In genomic region chr15:59274126-59274970, GRCh38 we compare ENCODE assay signal across 9 cellular contexts.
DNase-seq lines count a peak whose midpoint lies in the region; ATAC-seq, FAIRE-seq and TF ChIP-seq lines count a peak whose summit lies in the region.
"Had no signal": no experiment of that assay in that cellular context is flagged by ENCODE, and none has a peak within 500 bp of the region (broad histone marks: within the 10 kb centered on the region; RNA-seq: fewer than 3 reads in every experiment).

No MANE protein-coding gene starts in this region.

- in situ Hi-C loops in astrocyte of the spinal cord (cut with HindIII; ENCODE audit: low sequenced_read_pairs), result no loop called here

- FAIRE-seq in GM12891 (lab: Jason Lieb, UNC), result peak; percentile 86

- TF ChIP-seq CTCF in astrocyte of the spinal cord (IDR thresholded peaks at IDR 0.05; ENCODE audit: low read depth, low read length), result no peak

- ATAC-seq in GM19397 (IDR thresholded peaks at IDR 0.05; ENCODE audit: unreplicated experiment), result no peak
- no peak for ATAC-seq in GM21390 (IDR thresholded peaks at IDR 0.05; ENCODE audit: unreplicated experiment)
- no peak for ATAC-seq in HG03520 (IDR thresholded peaks at IDR 0.05; ENCODE audit: unreplicated experiment)

- DNase-seq in GM12891 (ENCODE audit: insufficient read length, low spot score) (no peak), MV-4-11 (lab: John Stamatoyannopoulos, UW) (peak; percentile 86), astrocyte of the spinal cord (ENCODE audit: low read depth, low spot score) (peak; percentile 83), non-pigmented ciliary epithelial cell (ENCODE audit: low read depth) (peak; percentile 48), DMS 273 (lab: John Stamatoyannopoulos, UW; ENCODE audit: unreplicated experiment) (no peak)
- DNase-seq: NCI-H1417 had no signal

- no peak overlapping the region for H3K4me3 ChIP-seq in astrocyte of the spinal cord (ENCODE audit: low read depth, low read length)

- no peak for TF ChIP-seq POLR2A in GM12891 (IDR thresholded peaks at IDR 0.05; ENCODE audit: low read depth, low read length)

TF ChIP-seq in GM12891, 5 proteins besides CTCF, POLR2A, EP300 and RAD21:
- TF ChIP-seq SPI1 (IDR thresholded peaks at IDR 0.05; ENCODE audit: low read depth, low read length) (peak; percentile 19; the same call in 1 of the 2 replicates), POU2F2 (IDR thresholded peaks at IDR 0.05; ENCODE audit: low read depth, low read length) (no peak), PAX5 (IDR thresholded peaks at IDR 0.05; ENCODE audit: insufficient read depth, low read length, severe bottlenecking) (no peak), TAF1 (IDR thresholded peaks at IDR 0.05; ENCODE audit: low read depth, low read length) (no peak), POLR2AphosphoS5 (IDR thresholded peaks at IDR 0.05; ENCODE audit: low read depth, low read length) (no peak)

Comparison
In these comparisons a context has a peak if more than half of its experiments do, and no peak if none do; other contexts are left out.
1. DNase-seq: peak in MV-4-11 (single experiment), astrocyte of the spinal cord (single experiment) and non-pigmented ciliary epithelial cell (single experiment); none in GM12891 (single experiment) and DMS 273 (single experiment).